11 cellular contexts compared by ENCODE assay signal in the genomic region with DNA sequence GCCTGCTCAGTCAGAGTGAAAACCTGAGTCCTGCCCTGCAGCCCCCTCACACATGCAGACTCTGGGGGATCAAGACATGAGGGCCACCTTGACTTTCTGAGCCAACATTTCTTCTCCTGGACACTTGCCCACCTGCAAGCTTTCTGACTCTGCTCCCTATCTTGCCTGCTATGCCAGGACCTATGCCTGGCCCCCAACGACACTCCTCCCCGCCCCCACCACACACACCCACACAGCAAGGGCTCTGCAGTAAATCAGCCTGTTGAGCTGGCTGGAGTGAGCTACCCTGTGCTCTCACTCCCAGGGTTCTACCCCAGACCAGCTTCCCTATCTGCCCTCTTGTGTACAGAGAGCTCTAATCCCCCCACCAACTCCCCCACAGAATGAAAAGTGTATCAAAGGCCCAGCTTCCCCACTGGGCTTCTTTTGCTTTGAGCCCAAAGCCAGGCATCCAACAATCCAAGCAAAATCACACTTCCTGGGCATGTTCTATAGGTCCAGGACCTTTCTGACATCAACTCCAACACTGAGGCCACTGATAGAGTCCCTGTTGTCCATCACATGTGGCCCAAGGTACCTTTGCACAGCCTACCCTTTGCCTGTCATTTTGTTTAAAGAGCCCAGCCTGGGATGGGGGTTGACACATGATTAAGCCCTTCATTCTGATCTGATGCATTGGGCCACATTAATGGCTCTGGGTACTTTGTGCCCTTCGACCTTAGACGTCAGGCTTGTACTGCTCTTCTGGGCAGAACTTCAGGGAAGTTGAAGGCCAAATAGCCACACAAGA. TPM values are rescaled to one million over a fixed set of nuclear protein-coding genes. Genes with fewer than 3 reads are reported as not detected.
A peak's percentile ranks its signal among the peaks of the same experiment; 100 is the strongest.
DNase-seq lines count a peak whose midpoint lies in the region; ATAC-seq and TF ChIP-seq lines count a peak whose summit lies in the region.
"Had no signal": no experiment of that assay in that cellular context is flagged by ENCODE, and none has a peak within 500 bp of the region (broad histone marks: within the 10 kb centered on the region; RNA-seq: fewer than 3 reads in every experiment).

No MANE protein-coding gene starts in this region.

- TF ChIP-seq POLR2A in transverse colon (IDR thresholded peaks at IDR 0.05) = no peak

- no peaks in the 10 kb centered on the region for H3K27me3 Mint-ChIP-seq in activated naive CD8-positive, alpha-beta T cell treated with anti-CD3 and anti-CD28 coated beads, Interleukin-2, amount 50 U/mL, for 24 hours
- H3K27me3 Mint-ChIP-seq in activated naive CD8-positive, alpha-beta T cell treated with anti-CD3 and anti-CD28 coated beads for 36 hours = no peaks in the 10 kb centered on the region
- no peaks in the 10 kb centered on the region for H3K27me3 Mint-ChIP-seq in neural crest cell (ENCODE audit: low read depth)
- H3K27me3 Mint-ChIP-seq in natural killer cell (ENCODE audit: low read depth in 2 of 2) = peaks cover 0 to 9% of the 10 kb centered on the region in 2 donors
- H3K27me3 Mint-ChIP-seq: central memory CD8-positive, alpha-beta T cell had no signal

- in situ Hi-C loops in transverse colon (cut with MboI; ENCODE audit: low pct_ligation_motif_present in 1 of 4, low pct_unique_long_range_greater_than_20kb in 1 of 4, low sequenced_read_pairs in 3 of 4) = loop anchor here in 1 of 4 donors (25.0 kb wide), 1 partner anchor 273 kb away; a partner anchor contains a TSS

- peaks cover 73% of the 10 kb centered on the region for H3K4me1 Mint-ChIP-seq in activated naive CD8-positive, alpha-beta T cell treated with anti-CD3 and anti-CD28 coated beads, Interleukin-2, amount 50 U/mL, for 24 hours
- H3K4me1 Mint-ChIP-seq in activated naive CD8-positive, alpha-beta T cell treated with anti-CD3 and anti-CD28 coated beads for 36 hours = peaks cover 41% of the 10 kb centered on the region
- H3K4me1 Mint-ChIP-seq in neural crest cell = peaks cover 75% of the 10 kb centered on the region
- peaks cover 0 to 5% of the 10 kb centered on the region in 2 donors for H3K4me1 Mint-ChIP-seq in natural killer cell
- H3K4me1 Mint-ChIP-seq: central memory CD8-positive, alpha-beta T cell had no signal

- H3K36me3 Mint-ChIP-seq in activated naive CD8-positive, alpha-beta T cell treated with anti-CD3 and anti-CD28 coated beads, Interleukin-2, amount 50 U/mL, for 24 hours (ENCODE audit: low read depth) = no peaks in the 10 kb centered on the region
- no peaks in the 10 kb centered on the region for H3K36me3 Mint-ChIP-seq in activated naive CD8-positive, alpha-beta T cell treated with anti-CD3 and anti-CD28 coated beads for 36 hours
- peaks cover 12% of the 10 kb centered on the region for H3K36me3 Mint-ChIP-seq in neural crest cell (ENCODE audit: low read depth)
- H3K36me3 Mint-ChIP-seq in natural killer cell = no peaks in the 10 kb centered on the region

- TF ChIP-seq EP300 in transverse colon (IDR thresholded peaks at IDR 0.05; ENCODE audit: low read depth) = no peak

- 51% methylated on average over 4 of the region's 4 CpGs; no CpG with 5 or more reads in 1 of the 2 donors for WGBS in transverse colon (ENCODE audit: low coverage in 1 of 2), 2 donors

- no peaks in the 10 kb centered on the region for H3K27me3 ChIP-seq in transverse colon

- H3K4me1 ChIP-seq in transverse colon = peaks cover 33 to 72% (median 55%) of the 10 kb centered on the region in 4 donors

- no peaks in the 10 kb centered on the region for H3K9me3 ChIP-seq in transverse colon

- H3K4me3 ChIP-seq in coronary artery = no peak overlapping the region
- H3K4me3 ChIP-seq in transverse colon = no peak overlapping the region
- H3K4me3 ChIP-seq: SK-N-MC had no signal

- no peak for ATAC-seq in activated naive CD8-positive, alpha-beta T cell treated with anti-CD3 and anti-CD28 coated beads, Interleukin-2, amount 50 U/mL, for 24 hours
- no peak for ATAC-seq in natural killer cell
- ATAC-seq in HG03039 (IDR thresholded peaks at IDR 0.05; ENCODE audit: unreplicated experiment) = no peak

- H3K36me3 ChIP-seq in transverse colon = no peaks in the 10 kb centered on the region

- DNase-seq in activated naive CD8-positive, alpha-beta T cell treated with anti-CD3 and anti-CD28 coated beads, Interleukin-2, amount 50 U/mL, for 24 hours = no peak
- DNase-seq in activated naive CD8-positive, alpha-beta T cell treated with anti-CD3 and anti-CD28 coated beads for 36 hours = no peak
- peak; percentile 68 for DNase-seq in coronary artery (ENCODE audit: low spot score)
- DNase-seq in neural crest cell (ENCODE audit: low read depth, low spot score) = no peak
- no peak for DNase-seq in transverse colon
- no peak for DNase-seq in NOMO-1 (lab: John Stamatoyannopoulos, UW; ENCODE audit: unreplicated experiment in 2 of 2)
- no peak for DNase-seq in natural killer cell
- DNase-seq: NCI-H2171 had no signal

- H3K27ac ChIP-seq in coronary artery = peak overlapping the region; percentile 75 to 94
- peak overlapping the region; percentile 87 to 97 (median 94) for H3K27ac ChIP-seq in transverse colon
- H3K27ac ChIP-seq: SK-N-MC had no signal

- TF ChIP-seq CTCF in coronary artery (IDR thresholded peaks at IDR 0.05) (no peak), neural crest cell (conservative IDR thresholded peaks at IDR 0.05) (no peak), transverse colon (IDR thresholded peaks at IDR 0.05) (no peak), natural killer cell (IDR thresholded peaks at IDR 0.05) (no peak)

- intact Hi-C loops in transverse colon (cut with DNase I; ENCODE audit: low total_unique reads) = no loop called here
- intact Hi-C loops in natural killer cell (cut with micrococcal nuclease) = no loop called here

- H3K4me3 Mint-ChIP-seq in activated naive CD8-positive, alpha-beta T cell treated with anti-CD3 and anti-CD28 coated beads, Interleukin-2, amount 50 U/mL, for 24 hours = no peak overlapping the region
- no peak overlapping the region for H3K4me3 Mint-ChIP-seq in activated naive CD8-positive, alpha-beta T cell treated with anti-CD3 and anti-CD28 coated beads for 36 hours
- H3K4me3 Mint-ChIP-seq in neural crest cell (no peak overlapping the region), natural killer cell (no peak overlapping the region)
- H3K4me3 Mint-ChIP-seq: central memory CD8-positive, alpha-beta T cell had no signal

- no peaks in the 10 kb centered on the region for H3K9me3 Mint-ChIP-seq in activated naive CD8-positive, alpha-beta T cell treated with anti-CD3 and anti-CD28 coated beads, Interleukin-2, amount 50 U/mL, for 24 hours
- no peaks in the 10 kb centered on the region for H3K9me3 Mint-ChIP-seq in activated naive CD8-positive, alpha-beta T cell treated with anti-CD3 and anti-CD28 coated beads for 36 hours
- no peaks in the 10 kb centered on the region for H3K9me3 Mint-ChIP-seq in neural crest cell
- H3K9me3 Mint-ChIP-seq in natural killer cell = no peaks in the 10 kb centered on the region
- H3K9me3 Mint-ChIP-seq: central memory CD8-positive, alpha-beta T cell had no signal

- peak overlapping the region; percentile 77 for H3K27ac Mint-ChIP-seq in activated naive CD8-positive, alpha-beta T cell treated with anti-CD3 and anti-CD28 coated beads, Interleukin-2, amount 50 U/mL, for 24 hours
- H3K27ac Mint-ChIP-seq in activated naive CD8-positive, alpha-beta T cell treated with anti-CD3 and anti-CD28 coated beads for 36 hours = no peak overlapping the region
- H3K27ac Mint-ChIP-seq in neural crest cell (ENCODE audit: unreplicated experiment) (peak overlapping the region; percentile 48), natural killer cell (no peak overlapping the region)

RNA-seq across cellular contexts. Expression of a gene that starts 7.2 kb away (rescaled TPM):
- total RNA-seq in activated naive CD8-positive, alpha-beta T cell treated with anti-CD3 and anti-CD28 coated beads for 36 hours = under 1 TPM in 1 of 2 experiments, not detected in 1; 0.31 TPM
- total RNA-seq in neural crest cell = 37.4 and 38.0 TPM in 2 replicates
- 10 to 100 TPM in 3 of 4 donors, 1 to 10 TPM in 1; 9.7 to 43.4 (median 19.7) TPM for total RNA-seq in transverse colon
- total RNA-seq in natural killer cell = not detected

RNA-seq across cellular contexts. Expression of a gene that starts 29.5 kb away (rescaled TPM):
- 1 to 10 TPM in 1 of 2 experiments, under 1 TPM in 1; 0.95 to 1.3 TPM for total RNA-seq in activated naive CD8-positive, alpha-beta T cell treated with anti-CD3 and anti-CD28 coated beads for 36 hours
- total RNA-seq in neural crest cell = 0.47 and 0.68 TPM in 2 replicates
- total RNA-seq in transverse colon = 10 to 100 TPM in 2 of 4 donors, 1 to 10 TPM in 1, not detected in 1; 1.6 to 48.3 (median 14.5) TPM
- 1 to 10 TPM in 1 of 3 donors, under 1 TPM in 2; 0.14 to 2.3 (median 0.27) TPM for total RNA-seq in natural killer cell

RNA-seq across cellular contexts. Expression of a gene that starts 37.1 kb away (rescaled TPM):
- 1 to 10 TPM; 8.1 to 8.7 TPM for total RNA-seq in activated naive CD8-positive, alpha-beta T cell treated with anti-CD3 and anti-CD28 coated beads for 36 hours
- total RNA-seq in neural crest cell (10.8 and 11.3 TPM in 2 replicates), transverse colon (10 to 100 TPM; 22.1 to 53.5 (median 32.7) TPM), natural killer cell (under 1 TPM in 1 of 3 donors, not detected in 2; 0.20 TPM)

Comparison
In these comparisons a context has a peak if more than half of its experiments do, and no peak if none do; other contexts are left out.
1. H3K27ac Mint-ChIP-seq: peak in activated naive CD8-positive, alpha-beta T cell treated with anti-CD3 and anti-CD28 coated beads, Interleukin-2, amount 50 U/mL, for 24 hours (single experiment) and neural crest cell (single experiment); none in activated naive CD8-positive, alpha-beta T cell treated with anti-CD3 and anti-CD28 coated beads for 36 hours (single experiment) and natural killer cell (0 of 2).
2. RNA of a gene that starts 7.2 kb away (total RNA-seq): 37.4 to 38.0 TPM in neural crest cell and 9.7 to 43.4 TPM in transverse colon; 0.31 TPM in activated naive CD8-positive, alpha-beta T cell treated with anti-CD3 and anti-CD28 coated beads for 36 hours and not detected in natural killer cell; every median in the first group is over 4 times any median in the second.